ENCODE assay signal across 10 cellular contexts in the genomic region with DNA sequence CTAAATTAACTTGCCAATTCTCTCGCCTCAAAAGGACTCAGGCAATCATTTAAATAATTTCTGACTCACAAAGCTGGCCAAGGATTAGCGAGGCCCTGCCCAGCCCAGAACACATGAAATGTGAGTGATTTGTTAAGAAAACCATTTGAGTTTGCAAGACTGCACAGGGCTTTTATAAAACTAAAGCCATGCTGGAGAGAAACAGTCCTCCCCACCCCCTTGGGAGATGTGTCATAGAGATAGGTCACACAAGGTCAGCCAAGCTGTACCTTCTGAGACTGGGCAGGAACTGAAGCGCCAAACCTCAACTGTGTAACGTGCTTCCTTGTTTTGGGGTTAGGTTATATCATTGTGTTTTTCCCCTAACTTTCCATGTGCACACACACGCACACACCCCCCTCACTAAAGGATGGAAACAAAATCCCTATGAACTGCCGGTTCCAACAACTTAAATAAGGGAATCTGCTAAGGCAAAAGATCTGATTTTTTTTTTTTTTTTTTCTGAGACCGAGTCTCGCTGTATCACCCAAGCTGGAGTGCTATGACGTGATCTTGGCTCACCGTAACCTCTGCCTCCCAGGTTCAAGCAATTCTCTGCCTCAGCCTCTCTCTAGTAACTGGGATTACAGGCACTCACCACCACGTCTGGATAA. TPM values are rescaled to one million over a fixed set of nuclear protein-coding genes. Genes with fewer than 3 reads are reported as not detected.
DNase-seq lines count a peak whose midpoint lies in the region; ATAC-seq and TF ChIP-seq lines count a peak whose summit lies in the region.
"Had no signal": no experiment of that assay in that cellular context is flagged by ENCODE, and none has a peak within 500 bp of the region (broad histone marks: within the 10 kb centered on the region; RNA-seq: fewer than 3 reads in every experiment).

No MANE protein-coding gene starts in this region.

- peaks cover 23% of the 10 kb centered on the region for H3K4me1 Mint-ChIP-seq in type B pancreatic cell (ENCODE audit: unreplicated experiment)

- H3K36me3 Mint-ChIP-seq in type B pancreatic cell, result no peaks in the 10 kb centered on the region

- H3K4me3 ChIP-seq in GM12864 (ENCODE audit: low read depth, low read length), result no peak overlapping the region

- H3K27ac ChIP-seq in adipose tissue (ENCODE audit: low read depth, low read length), result peak overlapping the region; percentile 28

- TF ChIP-seq CTCF in GM12864 (IDR thresholded peaks at IDR 0.05; ENCODE audit: low read depth, low read length, missing control alignments), result no peak
- no peak for TF ChIP-seq CTCF in type B pancreatic cell (conservative IDR thresholded peaks at IDR 0.05)

- 33 to 61% (median 40%) methylated on average over 11 of the region's 11 CpGs for WGBS in adipose tissue, 3 donors

- no peaks in the 10 kb centered on the region for H3K27me3 Mint-ChIP-seq in type B pancreatic cell

- no peak overlapping the region for H3K4me3 Mint-ChIP-seq in type B pancreatic cell

- peak; percentile 82 for DNase-seq in GM12864 (ENCODE audit: low read depth)
- peak; percentile 53 for DNase-seq in HT-29 (ENCODE audit: low spot score)
- no peak for DNase-seq in left lobe of liver (ENCODE audit: low spot score)
- no peak for DNase-seq in type B pancreatic cell (ENCODE audit: extremely low spot score, unreplicated experiment)
- DNase-seq in foreskin melanocyte, result no peak
- no peak for DNase-seq in NCI-H748 treated with DMSO at 0.1 percent for 48 hours (lab: John Stamatoyannopoulos, UW)

- ATAC-seq in GM21723 (IDR thresholded peaks at IDR 0.05; ENCODE audit: unreplicated experiment) (peak; percentile 100), left lobe of liver (peak; percentile 13)

- H3K9me3 Mint-ChIP-seq in type B pancreatic cell, result peaks cover 6% of the 10 kb centered on the region

- H3K27ac Mint-ChIP-seq in type B pancreatic cell, result peak overlapping the region; percentile 66

RNA-seq across cellular contexts. Expression of a gene that starts 8.1 kb away (rescaled TPM):
- total RNA-seq in HT-29 (2014; rRNA removed; shearing (Covaris generic)), result 0.05 and 0.86 TPM in 2 replicates
- polyA plus RNA-seq in adipose tissue, result under 1 TPM in 1 of 3 donors, not detected in 2; 0.11 TPM
- total RNA-seq in left lobe of liver (not detected), type B pancreatic cell (ENCODE audit: low replicate concordance) (not detected in 2 replicates)
- total RNA-seq: skeletal muscle tissue; T-helper 1 cell treated with Interleukin-12 subunit alpha and Interleukin-12 subunit beta and Interleukin-4 antibody, amounts not matched to agents 30 ng/mL and 1 ng/mL, for 36 hours had no signal

Comparison
In these comparisons a context has a peak if more than half of its experiments do, and no peak if none do; other contexts are left out.
1. DNase-seq: peak in GM12864 (single experiment) and HT-29 (single experiment); none in left lobe of liver (single experiment), type B pancreatic cell (single experiment), foreskin melanocyte (single experiment) and NCI-H748 treated with DMSO at 0.1 percent for 48 hours (single experiment).